38 cellular contexts compared by ENCODE assay signal in the genomic region with DNA sequence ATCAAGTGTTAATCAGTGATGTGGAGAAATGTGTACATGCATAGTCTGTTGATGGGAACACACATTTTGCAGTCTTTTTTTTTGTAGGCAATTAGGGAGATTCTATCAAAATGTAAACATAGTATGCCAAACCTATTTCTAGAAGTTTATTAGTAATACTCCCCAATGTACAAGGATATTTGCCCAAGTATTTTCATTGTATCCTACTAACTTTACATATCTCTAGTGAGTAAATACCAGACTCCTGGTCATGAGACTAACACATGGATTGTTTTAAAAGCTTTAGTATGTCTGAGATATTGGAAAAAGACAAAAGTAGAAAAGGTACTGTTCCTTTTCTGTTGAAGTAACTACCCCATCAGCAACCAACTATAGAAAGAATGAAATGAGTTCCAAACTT.
"Had no signal": no experiment of that assay in that cellular context is flagged by ENCODE, and none has a peak within 500 bp of the region (broad histone marks: within the 10 kb centered on the region; RNA-seq: fewer than 3 reads in every experiment).

No MANE protein-coding gene starts in this region.

- H3K4me1 ChIP-seq: adrenal gland, ascending aorta, body of pancreas, breast epithelium had no signal

- H3K9me3 Mint-ChIP-seq: activated naive CD4-positive, alpha-beta T cell treated with anti-CD3 and anti-CD28 coated beads for 36 hours; activated naive CD4-positive, alpha-beta T cell treated with anti-CD3 and anti-CD28 coated beads, Interleukin-2, amount 50 U/mL, for 24 hours; activated naive CD8-positive, alpha-beta T cell treated with anti-CD3 and anti-CD28 coated beads, Interleukin-2, amount 10 ng/mL, durations not matched to agents 7 days and 5 days; activated T-cell treated with anti-CD3 and anti-CD28 coated beads, Interleukin-2, amount 50 U/mL, for 24 hours; activated T-helper 1 cell treated with anti-CD3 and anti-CD28 coated beads, Interleukin-12 subunit alpha, Interleukin-12 subunit beta, Interleukin-2, Interleukin-4 antibody, amounts not matched to agents 30 ng/mL and 10 ng/mL and 1 ng/mL, durations not matched to agents 14 hours and 24 hours and 36 hours; activated T-helper 2 cell treated with anti-CD3 and anti-CD28 coated beads, Interferon-gamma antibody, Interleukin-2, Interleukin-4, amounts not matched to agents 10 μg/mL and 5 μg/mL and 100 μg/mL, durations not matched to agents 14 hours and 24 hours and 36 hours; brain; central memory CD8-positive, alpha-beta T cell had no signal

- H3K36me3 ChIP-seq: adrenal gland, ascending aorta, brain microvascular endothelial cell, breast epithelium, cardiac muscle cell had no signal

- H3K27me3 ChIP-seq: adrenal gland, ascending aorta, body of pancreas, brain microvascular endothelial cell, breast epithelium, cardiac muscle cell had no signal

- H3K4me1 Mint-ChIP-seq: activated naive CD4-positive, alpha-beta T cell treated with anti-CD3 and anti-CD28 coated beads, Interleukin-2, amount 10 ng/mL, durations not matched to agents 7 days and 5 days; activated naive CD4-positive, alpha-beta T cell treated with anti-CD3 and anti-CD28 coated beads, Interleukin-2, amount 50 U/mL, for 24 hours; activated naive CD8-positive, alpha-beta T cell treated with anti-CD3 and anti-CD28 coated beads for 36 hours; activated naive CD8-positive, alpha-beta T cell treated with anti-CD3 and anti-CD28 coated beads, Interleukin-2, amount 10 ng/mL, durations not matched to agents 7 days and 5 days; activated naive CD8-positive, alpha-beta T cell treated with anti-CD3 and anti-CD28 coated beads, Interleukin-2, amount 50 U/mL, for 24 hours; activated T-helper 17 cell treated with anti-CD3 and anti-CD28 coated beads, Interleukin-2, amount 50 U/mL, for 72 hours; central memory CD8-positive, alpha-beta T cell had no signal

- H3K4me3 Mint-ChIP-seq: activated naive CD4-positive, alpha-beta T cell treated with anti-CD3 and anti-CD28 coated beads for 36 hours; activated naive CD4-positive, alpha-beta T cell treated with anti-CD3 and anti-CD28 coated beads, Interleukin-2, amount 10 ng/mL, durations not matched to agents 7 days and 5 days; activated naive CD4-positive, alpha-beta T cell treated with anti-CD3 and anti-CD28 coated beads, Interleukin-2, amount 50 U/mL, for 24 hours; activated naive CD8-positive, alpha-beta T cell; activated naive CD8-positive, alpha-beta T cell treated with anti-CD3 and anti-CD28 coated beads for 36 hours; activated naive CD8-positive, alpha-beta T cell treated with anti-CD3 and anti-CD28 coated beads, Interleukin-2, amount 10 ng/mL, durations not matched to agents 7 days and 5 days; activated naive CD8-positive, alpha-beta T cell treated with anti-CD3 and anti-CD28 coated beads, Interleukin-2, amount 50 U/mL, for 24 hours; activated T-cell treated with anti-CD3 and anti-CD28 coated beads, Interleukin-2, amount 50 U/mL, for 24 hours; activated T-cell treated with anti-CD3 and anti-CD28 coated beads, Interleukin-2, amount 50 U/mL, for 4 hours; activated T-cell treated with anti-CD3 and anti-CD28 coated beads, Interleukin-2, amount 50 U/mL, for 72 hours; activated T-helper 1 cell treated with anti-CD3 and anti-CD28 coated beads, Interleukin-12 subunit alpha, Interleukin-12 subunit beta, Interleukin-2, Interleukin-4 antibody, amounts not matched to agents 30 ng/mL and 10 ng/mL and 1 ng/mL, durations not matched to agents 14 hours and 24 hours and 36 hours; activated T-helper 17 cell treated with anti-CD3 and anti-CD28 coated beads, Interleukin-2, amount 50 U/mL, for 72 hours; brain; central memory CD8-positive, alpha-beta T cell had no signal

- ATAC-seq: activated naive CD4-positive, alpha-beta T cell treated with anti-CD3 and anti-CD28 coated beads, Interleukin-2, amount 50 U/mL, for 72 hours; activated naive CD8-positive, alpha-beta T cell treated with anti-CD3 and anti-CD28 coated beads, Interleukin-2, amount 50 U/mL, for 24 hours; activated T-cell treated with anti-CD3 and anti-CD28 coated beads, Interleukin-2, amount 50 U/mL, for 4 hours; activated T-cell treated with anti-CD3 and anti-CD28 coated beads, Interleukin-2, amount 50 U/mL, for 72 hours; activated T-helper 17 cell treated with anti-CD3 and anti-CD28 coated beads, Interleukin-2, amount 50 U/mL, for 72 hours; body of pancreas had no signal

- H3K27me3 Mint-ChIP-seq: activated naive CD4-positive, alpha-beta T cell treated with anti-CD3 and anti-CD28 coated beads, Interleukin-2, amount 10 ng/mL, durations not matched to agents 7 days and 5 days; activated naive CD4-positive, alpha-beta T cell treated with anti-CD3 and anti-CD28 coated beads, Interleukin-2, amount 50 U/mL, for 24 hours; activated naive CD8-positive, alpha-beta T cell; activated naive CD8-positive, alpha-beta T cell treated with anti-CD3 and anti-CD28 coated beads, Interleukin-2, amount 10 ng/mL, durations not matched to agents 7 days and 5 days; activated T-cell treated with anti-CD3 and anti-CD28 coated beads, Interleukin-2, amount 50 U/mL, for 24 hours; activated T-helper 17 cell treated with anti-CD3 and anti-CD28 coated beads, Interleukin-2, amount 50 U/mL, for 72 hours; brain; central memory CD8-positive, alpha-beta T cell had no signal

- DNase-seq: activated effector memory CD4-positive, alpha-beta T cell treated with anti-CD3 and anti-CD28 coated beads, Interleukin-2, amount 50 U/mL, for 16 hours; activated effector memory CD4-positive, alpha-beta T cell treated with Interleukin-2 at 50 U/mL for 16 hours; activated gamma-delta T cell; activated gamma-delta T cell treated with Interleukin-2 at 50 U/mL for 16 hours; activated naive CD4-positive, alpha-beta T cell; activated naive CD4-positive, alpha-beta T cell treated with anti-CD3 and anti-CD28 coated beads for 36 hours; activated naive CD4-positive, alpha-beta T cell treated with anti-CD3 and anti-CD28 coated beads, Interleukin-2, amount 10 ng/mL, durations not matched to agents 7 days and 5 days; activated naive CD4-positive, alpha-beta T cell treated with anti-CD3 and anti-CD28 coated beads, Interleukin-2, amount 50 U/mL, for 16 hours; activated naive CD4-positive, alpha-beta T cell treated with Interleukin-2 at 50 U/mL for 16 hours; activated naive CD8-positive, alpha-beta T cell treated with anti-CD3 and anti-CD28 coated beads for 36 hours; activated naive CD8-positive, alpha-beta T cell treated with anti-CD3 and anti-CD28 coated beads, Interleukin-2, amount 10 ng/mL, durations not matched to agents 7 days and 5 days; activated naive CD8-positive, alpha-beta T cell treated with anti-CD3 and anti-CD28 coated beads, Interleukin-2, amount 50 U/mL, for 24 hours; activated T-cell treated with anti-CD3 and anti-CD28 coated beads, Interleukin-2, amount 50 U/mL, for 1 hour; activated T-cell treated with anti-CD3 and anti-CD28 coated beads, Interleukin-2, amount 50 U/mL, for 24 hours; activated T-cell treated with anti-CD3 and anti-CD28 coated beads, Interleukin-2, amount 50 U/mL, for 4 hours; activated T-cell treated with anti-CD3 and anti-CD28 coated beads, Interleukin-2, amount 50 U/mL, for 48 hours; activated T-cell treated with anti-CD3 and anti-CD28 coated beads, Interleukin-2, amount 50 U/mL, for 72 hours; adrenal gland; amniotic stem cell; amygdala; anterior cingulate cortex; aorta; body of pancreas; brain microvascular endothelial cell; caudate nucleus; central memory CD4-positive, alpha-beta T cell; cerebellar nuclear complex had no signal

- H3K27ac ChIP-seq: adrenal gland, ascending aorta, body of pancreas, brain microvascular endothelial cell, breast epithelium, cardiac muscle cell had no signal

- H3K36me3 Mint-ChIP-seq: activated naive CD4-positive, alpha-beta T cell treated with anti-CD3 and anti-CD28 coated beads, Interleukin-2, amount 10 ng/mL, durations not matched to agents 7 days and 5 days; activated naive CD4-positive, alpha-beta T cell treated with anti-CD3 and anti-CD28 coated beads, Interleukin-2, amount 50 U/mL, for 24 hours; activated naive CD4-positive, alpha-beta T cell treated with anti-CD3 and anti-CD28 coated beads, Interleukin-2, amount 50 U/mL, for 72 hours; activated naive CD8-positive, alpha-beta T cell; activated naive CD8-positive, alpha-beta T cell treated with anti-CD3 and anti-CD28 coated beads for 36 hours; activated naive CD8-positive, alpha-beta T cell treated with anti-CD3 and anti-CD28 coated beads, Interleukin-2, amount 10 ng/mL, durations not matched to agents 7 days and 5 days had no signal

- H3K27ac Mint-ChIP-seq: activated naive CD4-positive, alpha-beta T cell treated with anti-CD3 and anti-CD28 coated beads for 36 hours; activated naive CD4-positive, alpha-beta T cell treated with anti-CD3 and anti-CD28 coated beads, Interleukin-2, amount 10 ng/mL, durations not matched to agents 7 days and 5 days; activated naive CD4-positive, alpha-beta T cell treated with anti-CD3 and anti-CD28 coated beads, Interleukin-2, amount 50 U/mL, for 24 hours; activated naive CD4-positive, alpha-beta T cell treated with anti-CD3 and anti-CD28 coated beads, Interleukin-2, amount 50 U/mL, for 72 hours; activated naive CD8-positive, alpha-beta T cell; activated naive CD8-positive, alpha-beta T cell treated with anti-CD3 and anti-CD28 coated beads for 36 hours; activated naive CD8-positive, alpha-beta T cell treated with anti-CD3 and anti-CD28 coated beads, Interleukin-2, amount 10 ng/mL, durations not matched to agents 7 days and 5 days; activated naive CD8-positive, alpha-beta T cell treated with anti-CD3 and anti-CD28 coated beads, Interleukin-2, amount 50 U/mL, for 24 hours; activated T-cell treated with anti-CD3 and anti-CD28 coated beads, Interleukin-2, amount 50 U/mL, for 24 hours; activated T-cell treated with anti-CD3 and anti-CD28 coated beads, Interleukin-2, amount 50 U/mL, for 72 hours; activated T-helper 1 cell treated with anti-CD3 and anti-CD28 coated beads, Interleukin-12 subunit alpha, Interleukin-12 subunit beta, Interleukin-2, Interleukin-4 antibody, amounts not matched to agents 30 ng/mL and 10 ng/mL and 1 ng/mL, durations not matched to agents 14 hours and 24 hours and 36 hours; activated T-helper 17 cell treated with anti-CD3 and anti-CD28 coated beads, Interleukin-2, amount 50 U/mL, for 72 hours; activated T-helper 2 cell treated with anti-CD3 and anti-CD28 coated beads, Interferon-gamma antibody, Interleukin-2, Interleukin-4, amounts not matched to agents 10 μg/mL and 5 μg/mL and 100 μg/mL, durations not matched to agents 14 hours and 24 hours and 36 hours; brain had no signal

- H3K4me3 ChIP-seq: adrenal gland, ascending aorta, body of pancreas, breast epithelium, cardiac muscle cell had no signal

- H3K9me3 ChIP-seq: adrenal gland, ascending aorta, body of pancreas, breast epithelium had no signal
